In genomic region chr12:119692410-119692809, GRCh38 we compare ENCODE assay signal across 10 cellular contexts. TPM values are rescaled to one million over a fixed set of nuclear protein-coding genes. Genes with fewer than 3 reads are reported as not detected.
A peak's percentile ranks its signal among the peaks of the same experiment; 100 is the strongest.
DNase-seq lines count a peak whose midpoint lies in the region; FAIRE-seq and TF ChIP-seq lines count a peak whose summit lies in the region.
"Had no signal": no experiment of that assay in that cellular context is flagged by ENCODE, and none has a peak within 500 bp of the region (broad histone marks: within the 10 kb centered on the region; RNA-seq: fewer than 3 reads in every experiment).

No MANE protein-coding gene starts in this region.

- FAIRE-seq in D721Med (lab: Jason Lieb, UNC), result no peak

- H3K4me1 ChIP-seq in colonic mucosa, result peaks cover 11% of the 10 kb centered on the region
- peaks cover 13 to 16% of the 10 kb centered on the region in 2 donors for H3K4me1 ChIP-seq in muscle layer of duodenum (ENCODE audit: control insufficient read depth in 1 of 2, insufficient read depth in 2 of 2, low read length in 2 of 2)

- H3K27me3 ChIP-seq in colonic mucosa (no peaks in the 10 kb centered on the region), muscle layer of duodenum (ENCODE audit: low read depth, low read length) (no peaks in the 10 kb centered on the region), WERI-Rb-1 (ENCODE audit: insufficient read depth, low read depth, severe bottlenecking) (no peaks in the 10 kb centered on the region)

- DNase-seq in AG10803 (ENCODE audit: low read depth) (peak; percentile 43), NCI-H2171 (lab: John Stamatoyannopoulos, UW) (peak; percentile 82), colonic mucosa (no peak), ecto neural progenitor cell (ENCODE audit: low spot score) (no peak), WERI-Rb-1 (no peak), D721Med (ENCODE audit: insufficient read length, low spot score) (no peak), coronary artery (ENCODE audit: low spot score) (no peak)
- DNase-seq: activated CD4-positive, CD25-positive, alpha-beta regulatory T cell treated with anti-CD3 and anti-CD28 coated beads, Interleukin-2, amount 50 U/mL, for 72 hours; activated T-cell treated with anti-CD3 and anti-CD28 coated beads, Interleukin-2, amount 50 U/mL, for 72 hours had no signal

- no peak overlapping the region for H3K4me3 ChIP-seq in AG10803 (ENCODE audit: low read length)
- no peak overlapping the region for H3K4me3 ChIP-seq in colonic mucosa
- H3K4me3 ChIP-seq in muscle layer of duodenum (ENCODE audit: low read depth in 1 of 2, low read length in 2 of 2), result no peak overlapping the region
- H3K4me3 ChIP-seq in WERI-Rb-1 (ENCODE audit: low read depth, low read length), result no peak overlapping the region
- no peak overlapping the region for H3K4me3 ChIP-seq in coronary artery

- peak overlapping the region; percentile 86 for H3K27ac ChIP-seq in colonic mucosa
- H3K27ac ChIP-seq in muscle layer of duodenum (ENCODE audit: low read length), result peak overlapping the region; percentile 61
- H3K27ac ChIP-seq in WERI-Rb-1, result no peak overlapping the region
- H3K27ac ChIP-seq in coronary artery, result peak overlapping the region in 1 of 2 donors; percentile 37

- TF ChIP-seq CTCF in AG10803 (conservative IDR thresholded peaks at IDR 0.05; ENCODE audit: low read length) (no peak), colonic mucosa (IDR thresholded peaks at IDR 0.05) (no peak), WERI-Rb-1 (IDR thresholded peaks at IDR 0.05; ENCODE audit: low read depth, low read length) (no peak), D721Med (IDR thresholded peaks at IDR 0.05; ENCODE audit: insufficient read depth, missing control alignments) (no peak), coronary artery (IDR thresholded peaks at IDR 0.05) (no peak)

- H3K36me3 ChIP-seq in colonic mucosa (no peaks in the 10 kb centered on the region), muscle layer of duodenum (ENCODE audit: control insufficient read depth in 1 of 2, insufficient read depth in 2 of 2, low read length in 2 of 2) (no peaks in the 10 kb centered on the region), WERI-Rb-1 (peaks cover 40% of the 10 kb centered on the region)

- no peaks in the 10 kb centered on the region for H3K9me3 ChIP-seq in colonic mucosa
- no peaks in the 10 kb centered on the region for H3K9me3 ChIP-seq in muscle layer of duodenum (ENCODE audit: control insufficient read depth in 1 of 2, low read length in 2 of 2)
- H3K9me3 ChIP-seq in WERI-Rb-1 (ENCODE audit: severe bottlenecking), result no peaks in the 10 kb centered on the region

- no peak overlapping the region for H3K9ac ChIP-seq in colonic mucosa (ENCODE audit: low read depth in 2 of 2, low read length in 2 of 2)

- intact Hi-C loops in colonic mucosa (cut with DNase I), result no loop called here

RNA-seq across cellular contexts. Expression of gene PRKAB1, which starts 24.5 kb away (rescaled TPM):
- total RNA-seq in colonic mucosa, result 10 to 100 TPM; 70.4 to 76.7 TPM

Comparison
In these comparisons a context has a peak if more than half of its experiments do, and no peak if none do; other contexts are left out.
1. DNase-seq: peak in AG10803 (single experiment) and NCI-H2171 (single experiment); none in colonic mucosa (single experiment), ecto neural progenitor cell (single experiment), WERI-Rb-1 (single experiment), D721Med (single experiment) and coronary artery (single experiment).